8 cellular contexts compared by ENCODE assay signal in genomic region chr15:83066034-83066760, GRCh38. TPM values are rescaled to one million over a fixed set of nuclear protein-coding genes. Genes with fewer than 3 reads are reported as not detected.
DNase-seq lines count a peak whose midpoint lies in the region; ATAC-seq, FAIRE-seq and TF ChIP-seq lines count a peak whose summit lies in the region.

No MANE protein-coding gene starts in this region.

- H3K27me3 ChIP-seq in AG04450 (ENCODE audit: control insufficient read depth, insufficient read depth, low read length) (no peaks in the 10 kb centered on the region), H7 (ENCODE audit: control insufficient read depth, insufficient read depth, low read length) (no peaks in the 10 kb centered on the region), thyroid gland (no peaks in the 10 kb centered on the region)

- POLR2A ChIA-PET in AG04450 (lab: Yijun Ruan, JAX) = interaction anchor here (0.9 to 1.6 kb wide), 7 partner anchors 9 to 525 kb away, joined by 3 to 14 read pairs (median 6); partner anchors contain the start of gene RPS17

- H3K9me3 Mint-ChIP-seq in activated naive CD8-positive, alpha-beta T cell treated with anti-CD3 and anti-CD28 coated beads, Interleukin-2, amount 50 U/mL, for 24 hours = peaks cover 5% of the 10 kb centered on the region

- H3K36me3 Mint-ChIP-seq in activated naive CD8-positive, alpha-beta T cell treated with anti-CD3 and anti-CD28 coated beads, Interleukin-2, amount 50 U/mL, for 24 hours (ENCODE audit: low read depth) = peaks cover 17% of the 10 kb centered on the region

- H3K4me3 Mint-ChIP-seq in activated naive CD8-positive, alpha-beta T cell treated with anti-CD3 and anti-CD28 coated beads, Interleukin-2, amount 50 U/mL, for 24 hours = no peak overlapping the region

- no peak for FAIRE-seq in D721Med (lab: Jason Lieb, UNC)

- intact Hi-C loops in thyroid gland (cut with DNase I) (loop anchor here (10.0 kb wide), 1 partner anchor 139 kb away; the partner anchor contains the start of gene HDGFL3), sciatic nerve (cut with DNase I) (no loop called here)

- WGBS in thyroid gland, 2 donors = 5 to 7% methylated on average over 30 of the region's 46 CpGs

- H3K9me3 ChIP-seq in AG04450 (ENCODE audit: control insufficient read depth, insufficient read depth, low read length) (no peaks in the 10 kb centered on the region), thyroid gland (no peaks in the 10 kb centered on the region)

- H3K27me3 Mint-ChIP-seq in activated naive CD8-positive, alpha-beta T cell treated with anti-CD3 and anti-CD28 coated beads, Interleukin-2, amount 50 U/mL, for 24 hours = peaks cover 1% of the 10 kb centered on the region

- peak overlapping the region; percentile 39 for H3K27ac ChIP-seq in AG04450 (ENCODE audit: low read depth, low read length)
- peak overlapping the region; percentile 90 to 97 (median 96) for H3K27ac ChIP-seq in thyroid gland

- TF ChIP-seq POLR2A in thyroid gland (IDR thresholded peaks at IDR 0.05) = no peak

- no peak for ATAC-seq in activated naive CD8-positive, alpha-beta T cell treated with anti-CD3 and anti-CD28 coated beads, Interleukin-2, amount 50 U/mL, for 24 hours
- ATAC-seq in sciatic nerve = no peak
- ATAC-seq in GM18517 (IDR thresholded peaks at IDR 0.05; ENCODE audit: unreplicated experiment) = no peak

- H3K4me1 Mint-ChIP-seq in activated naive CD8-positive, alpha-beta T cell treated with anti-CD3 and anti-CD28 coated beads, Interleukin-2, amount 50 U/mL, for 24 hours = peaks cover 18% of the 10 kb centered on the region

- TF ChIP-seq CTCF in AG04450 (IDR thresholded peaks at IDR 0.05; ENCODE audit: low read depth, low read length) = no peak
- no peak for TF ChIP-seq CTCF in thyroid gland (IDR thresholded peaks at IDR 0.05)
- no peak for TF ChIP-seq CTCF in D721Med (IDR thresholded peaks at IDR 0.05; ENCODE audit: insufficient read depth, missing control alignments)

- H3K4me1 ChIP-seq in thyroid gland = peaks cover 36 to 42% of the 10 kb centered on the region in 2 donors

- H3K4me3 ChIP-seq in AG04450 (ENCODE audit: low read depth, low read length) = peak overlapping the region; percentile 89
- peak overlapping the region; percentile 83 for H3K4me3 ChIP-seq in H7 (ENCODE audit: insufficient read depth, low read depth, low read length)
- H3K4me3 ChIP-seq in thyroid gland (replicated peaks in 1 of 3) = peak overlapping the region; percentile 11 to 92 (median 82)

- CTCF ChIA-PET in AG04450 (lab: Charles Lee) = interaction anchor here (0.7 to 1.8 kb wide), 4 partner anchors 10 to 135 kb away, joined by 3 to 19 read pairs (median 6); partner anchors contain the start of gene C15orf40

- H3K36me3 ChIP-seq in H7 (replicated peaks; ENCODE audit: control insufficient read depth, insufficient read depth, low read length) (peaks cover 4% of the 10 kb centered on the region), thyroid gland (no peaks in the 10 kb centered on the region)

- no peak for DNase-seq in AG04450 (ENCODE audit: low read depth, low spot score)
- no peak for DNase-seq in H7
- peak; percentile 9 for DNase-seq in activated naive CD8-positive, alpha-beta T cell treated with anti-CD3 and anti-CD28 coated beads, Interleukin-2, amount 50 U/mL, for 24 hours
- peak; percentile 55 for DNase-seq in left kidney (ENCODE audit: low read depth, low spot score)
- peak; percentile 36 to 49 for DNase-seq in thyroid gland
- no peak for DNase-seq in D721Med (ENCODE audit: insufficient read length, low spot score)
- DNase-seq in sciatic nerve (ENCODE audit: low spot score) = no peak

- peak overlapping the region; percentile 85 for H3K27ac Mint-ChIP-seq in activated naive CD8-positive, alpha-beta T cell treated with anti-CD3 and anti-CD28 coated beads, Interleukin-2, amount 50 U/mL, for 24 hours

RNA-seq across cellular contexts. Expression of gene BTBD1, which starts 0.9 kb away (rescaled TPM):
- 89.8 and 113 TPM in 2 replicates for polyA plus RNA-seq in AG04450 (2011; rRNA removed)
- 47.3 and 67.8 TPM in 2 replicates for polyA minus RNA-seq in AG04450 (2011; rRNA and poly(A)+ RNA removed)
- 71.8 and 86.6 TPM in 2 replicates for total RNA-seq in H7 (2014; rRNA removed; shearing (Covaris generic))
- 10 to 100 TPM; 84.7 to 99.3 (median 94.5) TPM for total RNA-seq in thyroid gland
- 51.4 TPM for total RNA-seq in sciatic nerve

RNA-seq across cellular contexts. Expression of gene TM6SF1, which starts 41.2 kb away (rescaled TPM):
- 11.5 and 15.1 TPM in 2 replicates for polyA plus RNA-seq in AG04450 (2011; rRNA removed)
- polyA minus RNA-seq in AG04450 (2011; rRNA and poly(A)+ RNA removed) = 7.0 and 7.6 TPM in 2 replicates
- 0.62 and 0.63 TPM in 2 replicates for total RNA-seq in H7 (2014; rRNA removed; shearing (Covaris generic))
- total RNA-seq in thyroid gland (10 to 100 TPM in 3 of 4 donors, 1 to 10 TPM in 1; 7.8 to 19.9 (median 12.8) TPM), sciatic nerve (7.8 TPM)

RNA-seq across cellular contexts. Expression of gene C15orf40, which starts 54.8 kb away (rescaled TPM):
- 16.7 and 17.3 TPM in 2 replicates for polyA plus RNA-seq in AG04450 (2011; rRNA removed)
- 9.3 and 10.4 TPM in 2 replicates for polyA minus RNA-seq in AG04450 (2011; rRNA and poly(A)+ RNA removed)
- total RNA-seq in H7 (2014; rRNA removed; shearing (Covaris generic)) = 21.3 and 48.6 TPM in 2 replicates
- total RNA-seq in thyroid gland (10 to 100 TPM in 3 of 4 donors, 1 to 10 TPM in 1; 9.7 to 31.6 (median 22.4) TPM), sciatic nerve (20.6 TPM)

Comparison
In these comparisons a context has a peak if more than half of its experiments do, and no peak if none do; other contexts are left out.
1. DNase-seq: peak in activated naive CD8-positive, alpha-beta T cell treated with anti-CD3 and anti-CD28 coated beads, Interleukin-2, amount 50 U/mL, for 24 hours (single experiment), left kidney (single experiment) and thyroid gland (2 of 2); none in AG04450 (single experiment), H7 (single experiment), D721Med (single experiment) and sciatic nerve (single experiment).
2. Peak in every context shown above with its lines, with median percentiles within 50 percentile points of each other: H3K4me3 ChIP-seq.